11 cellular contexts compared by ENCODE assay signal in the genomic region with DNA sequence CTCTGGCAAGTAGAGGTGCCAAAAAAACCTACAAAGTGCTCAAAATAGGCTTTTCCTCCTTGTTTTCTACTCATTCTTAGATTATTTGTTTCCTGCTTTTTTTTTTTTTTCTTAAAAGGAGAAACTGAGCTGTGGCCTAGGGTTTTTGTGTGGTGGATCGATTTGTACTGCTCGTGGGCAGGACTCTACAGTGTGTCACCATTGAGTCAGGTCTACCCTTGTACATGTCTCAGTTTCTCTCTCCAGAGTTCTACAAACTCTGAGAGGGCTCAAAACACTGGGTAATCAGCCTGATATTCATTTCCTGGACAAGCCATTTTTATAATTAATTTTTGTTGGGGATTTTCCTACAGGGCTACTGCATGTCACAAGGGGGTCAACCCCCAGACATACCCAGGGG. TPM values are rescaled to one million over a fixed set of nuclear protein-coding genes. Genes with fewer than 3 reads are reported as not detected.
"Had no signal": no experiment of that assay in that cellular context is flagged by ENCODE, and none has a peak within 500 bp of the region (broad histone marks: within the 10 kb centered on the region; RNA-seq: fewer than 3 reads in every experiment).

No MANE protein-coding gene starts in this region.

- H3K4me3 ChIP-seq: GM23248, GM23338, HAP-1 had no signal

- H3K4me3 Mint-ChIP-seq: GM23338, H9, HFFc6 had no signal

- H3K4me1 ChIP-seq: HAP-1 had no signal

- H3K27ac Mint-ChIP-seq: GM23338, H9, HFFc6 had no signal

- ATAC-seq: GM23338, HCT116 had no signal

- H3K9ac ChIP-seq: GM23248 had no signal

- H3K9me3 ChIP-seq: HAP-1 had no signal

- DNase-seq: GM23248, GOT3, H7, H9, HCEC 1CT, HFFc6 had no signal

- H3K36me3 ChIP-seq: HAP-1 had no signal

- H3K27ac ChIP-seq: GM23248 had no signal

RNA-seq across cellular contexts. Expression of gene CASP4, which starts 5.2 kb away (rescaled TPM):
- total RNA-seq: H1, H7, H9 had no signal
- polyA plus RNA-seq: GM23338 had no signal

RNA-seq across cellular contexts. Expression of gene CASP5, which starts 49.4 kb away (rescaled TPM):
- total RNA-seq: GM23248, GM23338, H1, H4, H7, H9, HFFc6 had no signal
- polyA plus RNA-seq: GM23248, GM23338, H1 had no signal
